In genomic region chr14:88044129-88044727, GRCh38 we compare ENCODE assay signal across 22 cellular contexts. TPM values are rescaled to one million over a fixed set of nuclear protein-coding genes. Genes with fewer than 3 reads are reported as not detected.
DNase-seq lines count a peak whose midpoint lies in the region; ATAC-seq and TF ChIP-seq lines count a peak whose summit lies in the region.
"Had no signal": no experiment of that assay in that cellular context is flagged by ENCODE, and none has a peak within 500 bp of the region (broad histone marks: within the 10 kb centered on the region; RNA-seq: fewer than 3 reads in every experiment).

No MANE protein-coding gene starts in this region.

- H3K36me3 Mint-ChIP-seq in stimulated activated effector memory CD8-positive, alpha-beta T cell treated with anti-CD3 and anti-CD28 coated beads, Interleukin-12 subunit alpha, Interleukin-12 subunit beta, amount 100 ng/mL, for 72 hours: no peaks in the 10 kb centered on the region
- no peaks in the 10 kb centered on the region for H3K36me3 Mint-ChIP-seq in CD4-positive, alpha-beta T cell (ENCODE audit: low read depth)
- peaks cover 4% of the 10 kb centered on the region for H3K36me3 Mint-ChIP-seq in activated T-helper 2 cell treated with anti-CD3 and anti-CD28 coated beads, Interferon-gamma antibody, Interleukin-2, Interleukin-4, amounts not matched to agents 10 μg/mL and 5 μg/mL and 100 μg/mL, durations not matched to agents 14 hours and 24 hours and 36 hours (ENCODE audit: low read depth)

- no peak overlapping the region for H2AFZ ChIP-seq in OCI-LY3 (ENCODE audit: low read depth, low read length)

- intact Hi-C loops in CD4-positive, alpha-beta T cell (cut with DNase I, micrococcal nuclease): no loop called here
- intact Hi-C loops in activated T-helper 2 cell treated with anti-CD3 and anti-CD28 coated beads, Interferon-gamma antibody, Interleukin-2, Interleukin-4, amounts not matched to agents 10 μg/mL and 5 μg/mL and 100 μg/mL, durations not matched to agents 14 hours and 24 hours and 36 hours (cut with micrococcal nuclease): loop anchor here (1.0 to 2.0 kb wide), 2 partner anchors 15 to 37 kb away; no protein-coding TSS in a partner anchor

- H3K4me1 ChIP-seq in OCI-LY3 (ENCODE audit: low read length): peaks cover 26% of the 10 kb centered on the region
- H3K4me1 ChIP-seq: BE2C had no signal

- H3K27me3 ChIP-seq in OCI-LY3 (ENCODE audit: low read depth, low read length): peaks cover 25% of the 10 kb centered on the region
- H3K27me3 ChIP-seq in CD4-positive, alpha-beta T cell (ENCODE audit: control insufficient read depth, insufficient read depth, low read length): no peaks in the 10 kb centered on the region
- H3K27me3 ChIP-seq: BE2C, upper lobe of right lung had no signal

- H3K4me3 ChIP-seq in OCI-LY3 (ENCODE audit: low read length): peak overlapping the region; percentile 50
- H3K4me3 ChIP-seq in fibroblast of mammary gland (ENCODE audit: control insufficient read depth, low read depth, low read length): no peak overlapping the region
- H3K4me3 ChIP-seq: upper lobe of right lung had no signal

- no peaks in the 10 kb centered on the region for H3K79me2 ChIP-seq in OCI-LY3 (ENCODE audit: low read length)

- H3K27ac Mint-ChIP-seq in stimulated activated effector memory CD8-positive, alpha-beta T cell treated with anti-CD3 and anti-CD28 coated beads, Interleukin-12 subunit alpha, Interleukin-12 subunit beta, amount 100 ng/mL, for 72 hours: peak overlapping the region; percentile 94
- no peak overlapping the region for H3K27ac Mint-ChIP-seq in CD4-positive, alpha-beta T cell
- no peak overlapping the region for H3K27ac Mint-ChIP-seq in activated T-helper 2 cell treated with anti-CD3 and anti-CD28 coated beads, Interferon-gamma antibody, Interleukin-2, Interleukin-4, amounts not matched to agents 10 μg/mL and 5 μg/mL and 100 μg/mL, durations not matched to agents 14 hours and 24 hours and 36 hours
- H3K27ac Mint-ChIP-seq: activated naive CD8-positive, alpha-beta T cell had no signal

- CTCF ChIA-PET in CD4-positive, alpha-beta T cell (lab: Charles Lee): no interaction called here

- H3K9me3 ChIP-seq in OCI-LY3 (ENCODE audit: insufficient read depth, low read length): no peaks in the 10 kb centered on the region
- no peaks in the 10 kb centered on the region for H3K9me3 ChIP-seq in CD4-positive, alpha-beta T cell (ENCODE audit: control insufficient read depth, low read length)
- H3K9me3 ChIP-seq: BE2C, SK-N-SH, upper lobe of right lung had no signal

- peaks cover 27% of the 10 kb centered on the region for H3K4me1 Mint-ChIP-seq in stimulated activated effector memory CD8-positive, alpha-beta T cell treated with anti-CD3 and anti-CD28 coated beads, Interleukin-12 subunit alpha, Interleukin-12 subunit beta, amount 100 ng/mL, for 72 hours
- H3K4me1 Mint-ChIP-seq in CD4-positive, alpha-beta T cell (ENCODE audit: low read depth): no peaks in the 10 kb centered on the region
- peaks cover 17% of the 10 kb centered on the region for H3K4me1 Mint-ChIP-seq in activated T-helper 2 cell treated with anti-CD3 and anti-CD28 coated beads, Interferon-gamma antibody, Interleukin-2, Interleukin-4, amounts not matched to agents 10 μg/mL and 5 μg/mL and 100 μg/mL, durations not matched to agents 14 hours and 24 hours and 36 hours (ENCODE audit: low read depth)

- peak overlapping the region; percentile 76 for H3K4me2 ChIP-seq in OCI-LY3 (ENCODE audit: low read length)
- H3K4me2 ChIP-seq: SK-N-SH had no signal

- no peak for ATAC-seq in stimulated activated effector memory CD8-positive, alpha-beta T cell treated with anti-CD3 and anti-CD28 coated beads, Interleukin-12 subunit alpha, Interleukin-12 subunit beta, amount 100 ng/mL, for 72 hours
- no peak for ATAC-seq in CD4-positive, alpha-beta T cell (ENCODE audit: poor library complexity)
- ATAC-seq in SK-N-SH treated with all-trans-retinoic acid at 6 μM for 48 hours: no peak

- no peaks in the 10 kb centered on the region for H3K36me3 ChIP-seq in OCI-LY3 (replicated peaks; ENCODE audit: low read depth, low read length)
- H3K36me3 ChIP-seq: BE2C, upper lobe of right lung had no signal

- peak overlapping the region; percentile 55 for H3K4me3 Mint-ChIP-seq in stimulated activated effector memory CD8-positive, alpha-beta T cell treated with anti-CD3 and anti-CD28 coated beads, Interleukin-12 subunit alpha, Interleukin-12 subunit beta, amount 100 ng/mL, for 72 hours
- H3K4me3 Mint-ChIP-seq in CD4-positive, alpha-beta T cell: no peak overlapping the region
- no peak overlapping the region for H3K4me3 Mint-ChIP-seq in activated T-helper 2 cell treated with anti-CD3 and anti-CD28 coated beads, Interferon-gamma antibody, Interleukin-2, Interleukin-4, amounts not matched to agents 10 μg/mL and 5 μg/mL and 100 μg/mL, durations not matched to agents 14 hours and 24 hours and 36 hours (ENCODE audit: low read depth)
- H3K4me3 Mint-ChIP-seq: activated naive CD8-positive, alpha-beta T cell had no signal

- no peak for TF ChIP-seq CTCF in OCI-LY3 (IDR thresholded peaks at IDR 0.05; ENCODE audit: low read depth, low read length)
- TF ChIP-seq CTCF in fibroblast of mammary gland (conservative IDR thresholded peaks at IDR 0.05; ENCODE audit: control insufficient read depth, insufficient read depth, low read depth, low read length): no peak
- TF ChIP-seq CTCF in CD4-positive, alpha-beta T cell (IDR thresholded peaks at IDR 0.05): no peak

- no peaks in the 10 kb centered on the region for H3K27me3 Mint-ChIP-seq in CD4-positive, alpha-beta T cell
- no peaks in the 10 kb centered on the region for H3K27me3 Mint-ChIP-seq in activated T-helper 2 cell treated with anti-CD3 and anti-CD28 coated beads, Interferon-gamma antibody, Interleukin-2, Interleukin-4, amounts not matched to agents 10 μg/mL and 5 μg/mL and 100 μg/mL, durations not matched to agents 14 hours and 24 hours and 36 hours (ENCODE audit: low read depth)
- H3K27me3 Mint-ChIP-seq: activated naive CD8-positive, alpha-beta T cell had no signal

- H3K9ac ChIP-seq in OCI-LY3 (ENCODE audit: low read length): no peak overlapping the region
- H3K9ac ChIP-seq: SK-N-SH had no signal

- POLR2A ChIA-PET in CD4-positive, alpha-beta T cell (lab: Charles Lee): no interaction called here

- DNase-seq in NCI-H748 (lab: John Stamatoyannopoulos, UW; ENCODE audit: unreplicated experiment) (peak; percentile 27), NCI-H748 treated with DMSO at 0.1 percent for 48 hours (lab: John Stamatoyannopoulos, UW) (no peak), fibroblast of mammary gland (ENCODE audit: low read depth) (peak; percentile 4)
- DNase-seq in stimulated activated effector memory CD8-positive, alpha-beta T cell treated with anti-CD3 and anti-CD28 coated beads, Interleukin-12 subunit alpha, Interleukin-12 subunit beta, amount 100 ng/mL, for 72 hours (ENCODE audit: low spot score in 2 of 2): no peak
- no peak for DNase-seq in CD4-positive, alpha-beta T cell
- no peak for DNase-seq in activated T-helper 2 cell treated with anti-CD3 and anti-CD28 coated beads, Interferon-gamma antibody, Interleukin-2, Interleukin-4, amounts not matched to agents 10 μg/mL and 5 μg/mL and 100 μg/mL, durations not matched to agents 14 hours and 24 hours and 36 hours (ENCODE audit: low spot score)
- DNase-seq: BE2C; GOT3; Karpas-422; left ventricle myocardium superior; NCI-H2029 treated with DMSO at 0.1 percent for 48 hours; NCI-H446 treated with DMSO at 0.1 percent for 48 hours; retina; RPMI8226; SK-N-SH; stimulated activated CD4-positive, alpha-beta T cell treated with anti-CD3 and anti-CD28 coated beads, Interleukin-12 subunit alpha, Interleukin-12 subunit beta, amount 100 ng/mL, for 4 hours; T-helper 9 cell; upper lobe of right lung had no signal

- H3K27ac ChIP-seq in OCI-LY3 (ENCODE audit: low read length): peak overlapping the region; percentile 29
- H3K27ac ChIP-seq in CD4-positive, alpha-beta T cell (ENCODE audit: low read depth, low read length): no peak overlapping the region

- no peaks in the 10 kb centered on the region for H3K9me3 Mint-ChIP-seq in stimulated activated effector memory CD8-positive, alpha-beta T cell treated with anti-CD3 and anti-CD28 coated beads, Interleukin-12 subunit alpha, Interleukin-12 subunit beta, amount 100 ng/mL, for 72 hours
- H3K9me3 Mint-ChIP-seq in CD4-positive, alpha-beta T cell: no peaks in the 10 kb centered on the region
- H3K9me3 Mint-ChIP-seq in activated T-helper 2 cell treated with anti-CD3 and anti-CD28 coated beads, Interferon-gamma antibody, Interleukin-2, Interleukin-4, amounts not matched to agents 10 μg/mL and 5 μg/mL and 100 μg/mL, durations not matched to agents 14 hours and 24 hours and 36 hours: no peaks in the 10 kb centered on the region

- no peaks in the 10 kb centered on the region for H4K20me1 ChIP-seq in OCI-LY3 (ENCODE audit: insufficient read depth, low read length)

TF ChIP-seq in SK-N-SH treated with all-trans-retinoic acid at 6 μM for 48 hours, 23 proteins besides CTCF, POLR2A, EP300 and RAD21 (continues in another document):
- TF ChIP-seq ESRRG (CRISPR knock-in tag; IDR thresholded peaks at IDR 0.05) (no peak), CREB5 (CRISPR knock-in tag; IDR thresholded peaks at IDR 0.05; ENCODE audit: low read depth) (no peak), ZNF8 (CRISPR knock-in tag; IDR thresholded peaks at IDR 0.05) (no peak), OSR1 (CRISPR knock-in tag; IDR thresholded peaks at IDR 0.05) (no peak), BACH2 (CRISPR knock-in tag; IDR thresholded peaks at IDR 0.05; ENCODE audit: borderline replicate concordance) (no peak), ZNF565 (CRISPR knock-in tag; conservative IDR thresholded peaks at IDR 0.05; ENCODE audit: low read depth) (no peak), TOX (CRISPR knock-in tag; IDR thresholded peaks at IDR 0.05; ENCODE audit: borderline replicate concordance) (no peak)

RNA-seq across cellular contexts. Expression of gene GPR65, which starts 39.3 kb away (rescaled TPM):
- total RNA-seq in CD4-positive, alpha-beta T cell: 10 to 100 TPM; 10.5 to 10.7 TPM
- total RNA-seq in activated T-helper 2 cell treated with anti-CD3 and anti-CD28 coated beads, Interferon-gamma antibody, Interleukin-2, Interleukin-4, amounts not matched to agents 10 μg/mL and 5 μg/mL and 100 μg/mL, durations not matched to agents 14 hours and 24 hours and 36 hours: 11.0 and 11.6 TPM in 2 replicates
- total RNA-seq: A172 had no signal

RNA-seq across cellular contexts. Expression of gene GALC, which starts 51.2 kb away (rescaled TPM):
- total RNA-seq in CD4-positive, alpha-beta T cell: 10 to 100 TPM; 14.7 to 14.9 TPM
- 11.1 and 13.4 TPM in 2 replicates for total RNA-seq in activated T-helper 2 cell treated with anti-CD3 and anti-CD28 coated beads, Interferon-gamma antibody, Interleukin-2, Interleukin-4, amounts not matched to agents 10 μg/mL and 5 μg/mL and 100 μg/mL, durations not matched to agents 14 hours and 24 hours and 36 hours
- total RNA-seq: A172 had no signal

Comparison
In these comparisons a context has a peak if more than half of its experiments do, and no peak if none do; other contexts are left out.
1. DNase-seq: peak in NCI-H748 (single experiment) and fibroblast of mammary gland (single experiment); none in NCI-H748 treated with DMSO at 0.1 percent for 48 hours (single experiment), stimulated activated effector memory CD8-positive, alpha-beta T cell treated with anti-CD3 and anti-CD28 coated beads, Interleukin-12 subunit alpha, Interleukin-12 subunit beta, amount 100 ng/mL, for 72 hours (0 of 2), CD4-positive, alpha-beta T cell (0 of 10) and activated T-helper 2 cell treated with anti-CD3 and anti-CD28 coated beads, Interferon-gamma antibody, Interleukin-2, Interleukin-4, amounts not matched to agents 10 μg/mL and 5 μg/mL and 100 μg/mL, durations not matched to agents 14 hours and 24 hours and 36 hours (single experiment).